In genomic region chr12:54337280-54337842, GRCh38 we compare ENCODE assay signal across 6 cellular contexts. TPM values are rescaled to one million over a fixed set of nuclear protein-coding genes. Genes with fewer than 3 reads are reported as not detected.
DNase-seq lines count a peak whose midpoint lies in the region; ATAC-seq, FAIRE-seq and TF ChIP-seq lines count a peak whose summit lies in the region.
"Had no signal": no experiment of that assay in that cellular context is flagged by ENCODE, and none has a peak within 500 bp of the region (broad histone marks: within the 10 kb centered on the region; RNA-seq: fewer than 3 reads in every experiment).

No MANE protein-coding gene starts in this region.

- no peak overlapping the region for H3K4me3 ChIP-seq in cardiac muscle cell
- H3K4me3 ChIP-seq in thoracic aorta: peak overlapping the region; percentile 28

- H3K9me3 ChIP-seq in cardiac muscle cell (ENCODE audit: low read depth) (no peaks in the 10 kb centered on the region), thoracic aorta (no peaks in the 10 kb centered on the region)

- ATAC-seq in thoracic aorta (ENCODE audit: insufficient number of reproducible peaks, low FRiP score, low read depth): no peak

- H3K27ac ChIP-seq in cardiac muscle cell (peak overlapping the region; percentile 93), thoracic aorta (peak overlapping the region; percentile 16 to 48)

- H3K27me3 ChIP-seq in cardiac muscle cell (no peaks in the 10 kb centered on the region), thoracic aorta (replicated peaks; ENCODE audit: insufficient read depth) (no peaks in the 10 kb centered on the region)

- peak; percentile 95 for DNase-seq in OCI-M1 (lab: John Stamatoyannopoulos, UW)
- DNase-seq in cardiac muscle cell (ENCODE audit: low read depth in 1 of 2, low spot score in 1 of 2): peak in 1 of 2 donors; percentile 61
- DNase-seq in thoracic aorta (ENCODE audit: low spot score): no peak
- DNase-seq in urothelium cell line (ENCODE audit: low spot score): no peak
- no peak for DNase-seq in NCI-H1105 treated with DMSO at 0.1 percent for 48 hours (lab: John Stamatoyannopoulos, UW)

- no peak for TF ChIP-seq CTCF in cardiac muscle cell (IDR thresholded peaks at IDR 0.05; ENCODE audit: low read depth, low read length)
- TF ChIP-seq CTCF in thoracic aorta (IDR thresholded peaks at IDR 0.05): no peak

- peaks cover 4% of the 10 kb centered on the region for H3K36me3 ChIP-seq in cardiac muscle cell
- H3K36me3 ChIP-seq in thoracic aorta: peaks cover 16% of the 10 kb centered on the region

- H3K4me1 ChIP-seq in cardiac muscle cell (ENCODE audit: low read depth) (peaks cover 46% of the 10 kb centered on the region), thoracic aorta (ENCODE audit: control insufficient read depth in 1 of 2, low read depth in 2 of 2) (peaks cover 23 to 41% of the 10 kb centered on the region in 2 donors)

- FAIRE-seq in urothelium cell line (lab: Jason Lieb, UNC): no peak
- FAIRE-seq: keratinocyte had no signal

RNA-seq across cellular contexts. Expression of gene COPZ1, which starts 12.4 kb away (rescaled TPM):
- total RNA-seq in cardiac muscle cell (131 and 152 TPM in 2 replicates), thoracic aorta (10 to 100 TPM; 38.7 to 59.4 TPM)
- 213 and 233 TPM in 2 replicates for polyA plus RNA-seq in cardiac muscle cell

RNA-seq across cellular contexts. Expression of gene GPR84, which starts 26.9 kb away (rescaled TPM):
- 0.09 TPM in 1 of 2 replicates, not detected in the other for total RNA-seq in cardiac muscle cell
- not detected in 2 replicates for polyA plus RNA-seq in cardiac muscle cell
- 1 to 10 TPM in 1 of 2 donors, under 1 TPM in 1; 0.95 to 2.3 TPM for total RNA-seq in thoracic aorta

RNA-seq across cellular contexts. Expression of gene NFE2, which starts 36.5 kb away (rescaled TPM):
- 4.9 and 9.9 TPM in 2 replicates for total RNA-seq in cardiac muscle cell
- 8.4 and 10.1 TPM in 2 replicates for polyA plus RNA-seq in cardiac muscle cell
- 1 to 10 TPM in 1 of 2 donors, not detected in 1; 1.8 TPM for total RNA-seq in thoracic aorta

RNA-seq across cellular contexts. Expression of gene ZNF385A, which starts 47.2 kb away (rescaled TPM):
- total RNA-seq in cardiac muscle cell (13.0 and 20.0 TPM in 2 replicates), thoracic aorta (10 to 100 TPM in 1 of 2 donors, 1 to 10 TPM in 1; 7.4 to 19.0 TPM)
- 13.4 and 16.0 TPM in 2 replicates for polyA plus RNA-seq in cardiac muscle cell

RNA-seq across cellular contexts. Expression of gene HNRNPA1, which starts 56.8 kb away (rescaled TPM):
- total RNA-seq in cardiac muscle cell (782 and 963 TPM in 2 replicates), thoracic aorta (100 to 1,000 TPM; 219 to 695 TPM)
- 794 and 804 TPM in 2 replicates for polyA plus RNA-seq in cardiac muscle cell
